In the genomic region with DNA sequence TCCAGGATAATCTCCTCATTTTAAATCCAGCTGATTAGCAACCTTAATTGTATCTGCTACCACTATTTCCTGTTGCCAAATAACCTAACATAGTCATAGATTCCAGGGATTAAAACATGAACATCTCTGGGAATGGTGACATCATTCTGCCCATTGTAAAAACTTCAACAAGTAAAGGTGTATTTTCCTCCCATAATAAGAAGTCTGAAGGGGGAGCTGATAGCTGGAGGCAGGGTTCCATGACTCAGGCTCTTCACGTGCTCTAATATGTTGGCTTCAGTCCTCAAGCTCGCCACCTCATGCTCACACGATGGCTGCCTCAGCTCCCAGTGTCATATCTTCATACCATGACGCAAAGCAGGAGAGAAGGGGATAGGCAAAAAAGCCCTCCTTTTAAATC, we compare ENCODE assay signal across 1 cellular context.
TF ChIP-seq lines count a peak whose summit lies in the region.

No MANE protein-coding gene starts in this region.

TF ChIP-seq in K562, 482 proteins besides CTCF, POLR2A, EP300 and RAD21 (continued from another document):
- no peak for TF ChIP-seq ID3 (CRISPR knock-in tag; IDR thresholded peaks at IDR 0.05)
- TF ChIP-seq ID3 (tag; IDR thresholded peaks at IDR 0.05), result no peak
- TF ChIP-seq SP1 (CRISPR knock-in tag; IDR thresholded peaks at IDR 0.05), result no peak
- TF ChIP-seq, protein P1, sequence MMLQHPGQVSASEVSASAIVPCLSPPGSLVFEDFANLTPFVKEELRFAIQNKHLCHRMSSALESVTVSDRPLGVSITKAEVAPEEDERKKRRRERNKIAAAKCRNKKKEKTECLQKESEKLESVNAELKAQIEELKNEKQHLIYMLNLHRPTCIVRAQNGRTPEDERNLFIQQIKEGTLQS (IDR thresholded peaks at IDR 0.05), result peak; percentile 12; the same call in 1 of the 2 replicates
- TF ChIP-seq, protein P1 (CRISPR knock-in tag; conservative IDR thresholded peaks at IDR 0.05), result no peak
- no peak for TF ChIP-seq MLX (CRISPR knock-in tag; conservative IDR thresholded peaks at IDR 0.05)
- no peak for TF ChIP-seq NBN (IDR thresholded peaks at IDR 0.05; ENCODE audit: low read depth)
- TF ChIP-seq CBX5 (IDR thresholded peaks at IDR 0.05; ENCODE audit: borderline replicate concordance, low read depth), result no peak
- TF ChIP-seq BACH1 (tag; IDR thresholded peaks at IDR 0.05), result no peak
- TF ChIP-seq PURB (CRISPR knock-in tag; IDR thresholded peaks at IDR 0.05; ENCODE audit: low read depth), result no peak
- TF ChIP-seq ZNF407 (IDR thresholded peaks at IDR 0.05; ENCODE audit: low read depth), result no peak
- TF ChIP-seq BHLHE40 (IDR thresholded peaks at IDR 0.05; ENCODE audit: low read length), result peak; percentile 32; the same call in 1 of the 2 replicates
- TF ChIP-seq, protein P2, sequence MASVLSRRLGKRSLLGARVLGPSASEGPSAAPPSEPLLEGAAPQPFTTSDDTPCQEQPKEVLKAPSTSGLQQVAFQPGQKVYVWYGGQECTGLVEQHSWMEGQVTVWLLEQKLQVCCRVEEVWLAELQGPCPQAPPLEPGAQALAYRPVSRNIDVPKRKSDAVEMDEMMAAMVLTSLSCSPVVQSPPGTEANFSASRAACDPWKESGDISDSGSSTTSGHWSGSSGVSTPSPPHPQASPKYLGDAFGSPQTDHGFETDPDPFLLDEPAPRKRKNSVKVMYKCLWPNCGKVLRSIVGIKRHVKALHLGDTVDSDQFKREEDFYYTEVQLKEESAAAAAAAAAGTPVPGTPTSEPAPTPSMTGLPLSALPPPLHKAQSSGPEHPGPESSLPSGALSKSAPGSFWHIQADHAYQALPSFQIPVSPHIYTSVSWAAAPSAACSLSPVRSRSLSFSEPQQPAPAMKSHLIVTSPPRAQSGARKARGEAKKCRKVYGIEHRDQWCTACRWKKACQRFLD (CRISPR knock-in tag; IDR thresholded peaks at IDR 0.05), result no peak
- TF ChIP-seq, protein P3, sequence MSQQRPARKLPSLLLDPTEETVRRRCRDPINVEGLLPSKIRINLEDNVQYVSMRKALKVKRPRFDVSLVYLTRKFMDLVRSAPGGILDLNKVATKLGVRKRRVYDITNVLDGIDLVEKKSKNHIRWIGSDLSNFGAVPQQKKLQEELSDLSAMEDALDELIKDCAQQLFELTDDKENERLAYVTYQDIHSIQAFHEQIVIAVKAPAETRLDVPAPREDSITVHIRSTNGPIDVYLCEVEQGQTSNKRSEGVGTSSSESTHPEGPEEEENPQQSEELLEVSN (IDR thresholded peaks at IDR 0.05; ENCODE audit: borderline replicate concordance in 1 of 2, extremely low read depth in 1 of 2, insufficient read depth in 1 of 2, insufficient read length in 1 of 2, low read depth in 1 of 2, low read length in 1 of 2, poor library complexity in 1 of 2, severe bottlenecking in 1 of 2), result peak in 1 of 2 experiments; percentile 33
